19 cellular contexts compared by ENCODE assay signal in the genomic region with DNA sequence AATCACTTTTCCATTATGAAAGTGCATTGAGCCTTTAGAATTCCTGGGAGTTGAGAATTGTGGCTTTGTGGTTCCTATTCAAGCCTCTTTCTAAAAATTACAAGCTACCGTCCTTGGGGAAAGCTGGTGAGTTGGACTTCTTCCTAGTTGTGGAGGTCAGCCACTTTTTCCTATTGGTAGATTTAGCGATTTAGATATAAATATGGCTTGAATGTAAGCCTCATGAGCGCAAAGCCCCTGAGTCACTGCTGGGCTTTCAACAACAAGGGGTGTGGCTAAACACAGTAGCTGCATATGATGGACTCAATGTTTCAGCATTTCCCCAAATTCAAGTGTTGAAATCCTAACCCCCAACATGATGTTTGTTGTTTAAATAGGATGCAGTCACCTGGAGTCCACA.
DNase-seq lines count a peak whose midpoint lies in the region; TF ChIP-seq lines count a peak whose summit lies in the region.
"Had no signal": no experiment of that assay in that cellular context is flagged by ENCODE, and none has a peak within 500 bp of the region (broad histone marks: within the 10 kb centered on the region; RNA-seq: fewer than 3 reads in every experiment).

No MANE protein-coding gene starts in this region.

- TF ChIP-seq POLR2A in esophagus muscularis mucosa (IDR thresholded peaks at IDR 0.05; ENCODE audit: low read depth), result no peak

- DNase-seq in HS-27A (ENCODE audit: low read depth) (peak; percentile 34), amniotic epithelial cell (ENCODE audit: low read depth) (peak; percentile 82), fibroblast of the aortic adventitia (ENCODE audit: low read depth) (peak; percentile 81), stromal cell of bone marrow (ENCODE audit: low read depth) (peak; percentile 83), NK-92 (lab: John Stamatoyannopoulos, UW; ENCODE audit: unreplicated experiment) (no peak), hippocampal formation (lab: John Stamatoyannopoulos, UW) (no peak), esophagus muscularis mucosa (ENCODE audit: extremely low spot score) (no peak)
- DNase-seq: activated CD4-positive, alpha-beta T cell treated with anti-CD3 and anti-CD28 coated beads, Interleukin-2, amount 50 U/mL, for 4 hours; activated naive CD8-positive, alpha-beta T cell treated with anti-CD3 and anti-CD28 coated beads, Interleukin-2, amount 10 ng/mL, durations not matched to agents 7 days and 5 days; cortex of kidney; endodermal cell; gastrocnemius medialis; NCI-H1417 treated with DMSO at 0.1 percent for 48 hours; NCI-H524; nucleus accumbens; stimulated activated CD4-positive, alpha-beta T cell treated with anti-CD3 and anti-CD28 coated beads, Interleukin-4, amount 100 ng/mL, for 1 hour; stimulated activated naive CD4-positive, alpha-beta T cell treated with Interleukin-2 at 50 U/mL for 16 hours; WERI-Rb-1 had no signal

- TF ChIP-seq CTCF in fibroblast of the aortic adventitia (IDR thresholded peaks at IDR 0.05; ENCODE audit: insufficient read depth, low read length), result no peak
- TF ChIP-seq CTCF in esophagus muscularis mucosa (IDR thresholded peaks at IDR 0.05), result no peak

- 68% methylated on average over 3 of the region's 3 CpGs for WGBS in esophagus muscularis mucosa

- no peaks in the 10 kb centered on the region for H3K36me3 ChIP-seq in esophagus muscularis mucosa
- H3K36me3 ChIP-seq: gastrocnemius medialis, WERI-Rb-1 had no signal

- intact Hi-C loops in esophagus muscularis mucosa (cut with DNase I), result no loop called here

- H3K4me1 ChIP-seq in esophagus muscularis mucosa, result no peaks in the 10 kb centered on the region
- H3K4me1 ChIP-seq: gastrocnemius medialis had no signal

- no peaks in the 10 kb centered on the region for H3K27me3 ChIP-seq in esophagus muscularis mucosa
- H3K27me3 ChIP-seq: gastrocnemius medialis had no signal

- H3K4me3 ChIP-seq in fibroblast of the aortic adventitia (ENCODE audit: low read depth, low read length) (no peak overlapping the region), esophagus muscularis mucosa (no peak overlapping the region)
- H3K4me3 ChIP-seq: gastrocnemius medialis had no signal

- H3K9me3 ChIP-seq in esophagus muscularis mucosa, result no peaks in the 10 kb centered on the region
- H3K9me3 ChIP-seq: gastrocnemius medialis had no signal

- H3K27ac ChIP-seq in esophagus muscularis mucosa (replicated peaks in 1 of 4), result no peak overlapping the region
- H3K27ac ChIP-seq: gastrocnemius medialis, RWPE1, WERI-Rb-1 had no signal

- TF ChIP-seq EP300 in esophagus muscularis mucosa (IDR thresholded peaks at IDR 0.05), result no peak

Comparison
In these comparisons a context has a peak if more than half of its experiments do, and no peak if none do; other contexts are left out.
1. DNase-seq: peak in HS-27A (single experiment), amniotic epithelial cell (single experiment), fibroblast of the aortic adventitia (single experiment) and stromal cell of bone marrow (single experiment); none in NK-92 (single experiment), hippocampal formation (0 of 2) and esophagus muscularis mucosa (single experiment).